8 cellular contexts compared by ENCODE assay signal in genomic region chr12:9364224-9365176, GRCh38.
DNase-seq lines count a peak whose midpoint lies in the region; ATAC-seq and TF ChIP-seq lines count a peak whose summit lies in the region.

No MANE protein-coding gene starts in this region.

- H3K36me3 ChIP-seq in Peyer's patch, result no peaks in the 10 kb centered on the region

- peak; percentile 79 for ATAC-seq in HG02885 (IDR thresholded peaks at IDR 0.05; ENCODE audit: poor library complexity, unreplicated experiment)

- no peaks in the 10 kb centered on the region for H3K9me3 ChIP-seq in Peyer's patch

- H3K27me3 ChIP-seq in Peyer's patch, result no peaks in the 10 kb centered on the region

- H3K4me3 ChIP-seq in Peyer's patch, result no peak overlapping the region

- TF ChIP-seq CTCF in Peyer's patch (IDR thresholded peaks at IDR 0.05), result no peak

- TF ChIP-seq POLR2A in Peyer's patch (IDR thresholded peaks at IDR 0.05), result no peak

- H3K27ac ChIP-seq in Peyer's patch, result peak overlapping the region in 3 of 4 donors; percentile 12 to 73 (median 41)

- intact Hi-C loops in posterior cingulate gyrus (cut with DNase I), result no loop called here

- H3K4me1 ChIP-seq in Peyer's patch, result no peaks in the 10 kb centered on the region

- peak; percentile 70 for DNase-seq in activated CD4-positive, alpha-beta T cell treated with anti-CD3 and anti-CD28 coated beads for 48 hours
- DNase-seq in activated CD4-positive, alpha-beta T cell treated with anti-CD3 and anti-CD28 coated beads, Interleukin-2, amount 50 U/mL, for 4 hours, result no peak
- DNase-seq in Peyer's patch (peak in 2 of 3 donors; percentile 62), dedifferentiated amniotic fluid mesenchymal stem cell (ENCODE audit: extremely low spot score) (peak; percentile 46), posterior cingulate gyrus (peak in 7 of 10 donors; percentile 20 to 87 (median 57)), NCI-H524 treated with DMSO at 0.1 percent for 48 hours (lab: John Stamatoyannopoulos, UW) (no peak), NCI-H2107 (lab: John Stamatoyannopoulos, UW) (no peak)

Comparison
In these comparisons a context has a peak if more than half of its experiments do, and no peak if none do; other contexts are left out.
1. DNase-seq: peak in activated CD4-positive, alpha-beta T cell treated with anti-CD3 and anti-CD28 coated beads for 48 hours (single experiment), Peyer's patch (2 of 3), dedifferentiated amniotic fluid mesenchymal stem cell (single experiment) and posterior cingulate gyrus (7 of 10); none in activated CD4-positive, alpha-beta T cell treated with anti-CD3 and anti-CD28 coated beads, Interleukin-2, amount 50 U/mL, for 4 hours (0 of 2), NCI-H524 treated with DMSO at 0.1 percent for 48 hours (single experiment) and NCI-H2107 (single experiment).